Comparison of ENCODE assay signal across 1 cellular context in the genomic region with DNA sequence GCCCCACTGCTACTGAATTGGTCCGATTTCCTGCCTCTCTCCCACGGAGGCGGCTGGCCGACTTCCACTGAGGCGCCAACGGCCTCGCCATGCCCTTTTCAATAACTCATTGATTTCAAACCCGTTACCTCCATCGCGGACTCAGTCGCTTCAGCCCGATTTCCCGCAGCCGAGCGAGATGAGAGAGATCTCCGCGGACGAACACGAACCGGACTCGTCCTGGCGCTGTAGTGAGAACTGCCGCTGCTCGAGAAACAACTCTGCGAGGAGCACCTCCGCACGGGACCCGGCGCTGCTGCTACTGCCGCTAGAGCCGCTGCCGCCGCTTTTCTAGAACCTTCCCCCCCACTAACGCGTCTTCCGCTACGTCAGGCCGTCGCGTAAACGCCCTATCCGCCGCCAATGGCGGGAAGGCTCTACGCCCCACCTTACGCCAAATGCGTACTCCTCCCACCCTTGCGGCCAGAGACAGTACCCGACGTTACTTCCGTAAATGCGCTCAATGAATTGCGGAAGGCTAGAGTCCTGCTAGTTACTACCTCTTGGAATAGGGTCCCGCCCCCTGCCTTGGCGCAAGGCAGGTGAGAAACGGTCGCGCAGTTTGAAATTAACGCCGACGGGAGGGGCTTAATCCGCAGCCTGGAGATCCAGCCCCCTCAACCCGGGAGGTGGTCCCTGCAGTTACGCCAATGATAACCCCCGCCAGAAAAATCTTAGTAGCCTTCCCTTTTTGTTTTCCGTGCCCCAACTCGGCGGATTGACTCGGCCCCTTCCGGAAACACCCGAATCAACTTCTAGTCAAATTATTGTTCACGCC.
TF ChIP-seq lines count a peak whose summit lies in the region.

TSS of gene HNRNPA2B1 (minus strand) at position 303 of the 817 bp plus-strand sequence. CDS start at position 134, 169 bp downstream.

TF ChIP-seq in HepG2, 621 proteins besides CTCF, POLR2A, EP300 and RAD21 (continued from another document and continues in another):
- TF ChIP-seq, protein P1, sequence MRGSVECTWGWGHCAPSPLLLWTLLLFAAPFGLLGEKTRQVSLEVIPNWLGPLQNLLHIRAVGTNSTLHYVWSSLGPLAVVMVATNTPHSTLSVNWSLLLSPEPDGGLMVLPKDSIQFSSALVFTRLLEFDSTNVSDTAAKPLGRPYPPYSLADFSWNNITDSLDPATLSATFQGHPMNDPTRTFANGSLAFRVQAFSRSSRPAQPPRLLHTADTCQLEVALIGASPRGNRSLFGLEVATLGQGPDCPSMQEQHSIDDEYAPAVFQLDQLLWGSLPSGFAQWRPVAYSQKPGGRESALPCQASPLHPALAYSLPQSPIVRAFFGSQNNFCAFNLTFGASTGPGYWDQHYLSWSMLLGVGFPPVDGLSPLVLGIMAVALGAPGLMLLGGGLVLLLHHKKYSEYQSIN (CRISPR knock-in tag; IDR thresholded peaks at IDR 0.05; ENCODE audit: borderline replicate concordance) = no peak
- TF ChIP-seq, protein P2, sequence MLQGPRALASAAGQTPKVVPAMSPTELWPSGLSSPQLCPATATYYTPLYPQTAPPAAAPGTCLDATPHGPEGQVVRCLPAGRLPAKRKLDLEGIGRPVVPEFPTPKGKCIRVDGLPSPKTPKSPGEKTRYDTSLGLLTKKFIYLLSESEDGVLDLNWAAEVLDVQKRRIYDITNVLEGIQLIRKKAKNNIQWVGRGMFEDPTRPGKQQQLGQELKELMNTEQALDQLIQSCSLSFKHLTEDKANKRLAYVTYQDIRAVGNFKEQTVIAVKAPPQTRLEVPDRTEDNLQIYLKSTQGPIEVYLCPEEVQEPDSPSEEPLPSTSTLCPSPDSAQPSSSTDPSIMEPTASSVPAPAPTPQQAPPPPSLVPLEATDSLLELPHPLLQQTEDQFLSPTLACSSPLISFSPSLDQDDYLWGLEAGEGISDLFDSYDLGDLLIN (CRISPR knock-in tag; IDR thresholded peaks at IDR 0.05; ENCODE audit: borderline replicate concordance) = peak; percentile 69
- TF ChIP-seq ZNF580 (CRISPR knock-in tag; IDR thresholded peaks at IDR 0.05; ENCODE audit: borderline replicate concordance, low read depth) = peak; percentile 75; the same call in 1 of the 2 replicates
- no peak for TF ChIP-seq SIN3B (IDR thresholded peaks at IDR 0.05; ENCODE audit: low read length)
- no peak; the same call in 1 of the 2 replicates for TF ChIP-seq ETV6 (CRISPR knock-in tag; conservative IDR thresholded peaks at IDR 0.05)
- TF ChIP-seq NFRKB (IDR thresholded peaks at IDR 0.05) = no peak
- TF ChIP-seq ZFP1 (CRISPR knock-in tag; IDR thresholded peaks at IDR 0.05) = peak; percentile 64; the same call in 1 of the 2 replicates
- TF ChIP-seq JARID2 (CRISPR knock-in tag; IDR thresholded peaks at IDR 0.05; ENCODE audit: insufficient replicate concordance) = no peak
- peak; percentile 69 for TF ChIP-seq ZFY (CRISPR knock-in tag; IDR thresholded peaks at IDR 0.05)
- peak; percentile 82; the same call in 1 of the 2 replicates for TF ChIP-seq SMAD3 (CRISPR knock-in tag; IDR thresholded peaks at IDR 0.05)
- no peak for TF ChIP-seq PRMT3 (CRISPR knock-in tag; IDR thresholded peaks at IDR 0.05; ENCODE audit: borderline replicate concordance, low read depth)
- no peak for TF ChIP-seq ZNF234 (CRISPR knock-in tag; conservative IDR thresholded peaks at IDR 0.05)
- TF ChIP-seq CSRNP1 (CRISPR knock-in tag; IDR thresholded peaks at IDR 0.05) = peak; percentile 84
- TF ChIP-seq PRDM10 (CRISPR knock-in tag; IDR thresholded peaks at IDR 0.05; ENCODE audit: low read depth) = no peak; the same call in 1 of the 2 replicates
- TF ChIP-seq FUBP1 (CRISPR knock-in tag; IDR thresholded peaks at IDR 0.05; ENCODE audit: borderline replicate concordance) = no peak; the same call in 1 of the 2 replicates
- peak; percentile 63; the same call in 1 of the 2 replicates for TF ChIP-seq RXRB (CRISPR knock-in tag; IDR thresholded peaks at IDR 0.05; ENCODE audit: borderline replicate concordance)
- no peak for TF ChIP-seq ZNF646 (CRISPR knock-in tag; IDR thresholded peaks at IDR 0.05)
- TF ChIP-seq, protein P3, sequence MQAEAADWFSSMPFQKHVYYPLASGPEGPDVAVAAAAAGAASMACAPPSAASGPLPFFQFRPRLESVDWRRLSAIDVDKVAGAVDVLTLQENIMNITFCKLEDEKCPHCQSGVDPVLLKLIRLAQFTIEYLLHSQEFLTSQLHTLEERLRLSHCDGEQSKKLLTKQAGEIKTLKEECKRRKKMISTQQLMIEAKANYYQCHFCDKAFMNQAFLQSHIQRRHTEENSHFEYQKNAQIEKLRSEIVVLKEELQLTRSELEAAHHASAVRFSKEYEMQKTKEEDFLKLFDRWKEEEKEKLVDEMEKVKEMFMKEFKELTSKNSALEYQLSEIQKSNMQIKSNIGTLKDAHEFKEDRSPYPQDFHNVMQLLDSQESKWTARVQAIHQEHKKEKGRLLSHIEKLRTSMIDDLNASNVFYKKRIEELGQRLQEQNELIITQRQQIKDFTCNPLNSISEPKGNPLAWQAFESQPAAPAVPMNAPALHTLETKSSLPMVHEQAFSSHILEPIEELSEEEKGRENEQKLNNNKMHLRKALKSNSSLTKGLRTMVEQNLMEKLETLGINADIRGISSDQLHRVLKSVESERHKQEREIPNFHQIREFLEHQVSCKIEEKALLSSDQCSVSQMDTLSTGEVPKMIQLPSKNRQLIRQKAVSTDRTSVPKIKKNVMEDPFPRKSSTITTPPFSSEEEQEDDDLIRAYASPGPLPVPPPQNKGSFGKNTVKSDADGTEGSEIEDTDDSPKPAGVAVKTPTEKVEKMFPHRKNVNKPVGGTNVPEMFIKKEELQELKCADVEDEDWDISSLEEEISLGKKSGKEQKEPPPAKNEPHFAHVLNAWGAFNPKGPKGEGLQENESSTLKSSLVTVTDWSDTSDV (CRISPR knock-in tag; IDR thresholded peaks at IDR 0.05) = no peak
- TF ChIP-seq TBX2 (CRISPR knock-in tag; IDR thresholded peaks at IDR 0.05; ENCODE audit: borderline replicate concordance) = peak; percentile 83
- TF ChIP-seq, protein P4, sequence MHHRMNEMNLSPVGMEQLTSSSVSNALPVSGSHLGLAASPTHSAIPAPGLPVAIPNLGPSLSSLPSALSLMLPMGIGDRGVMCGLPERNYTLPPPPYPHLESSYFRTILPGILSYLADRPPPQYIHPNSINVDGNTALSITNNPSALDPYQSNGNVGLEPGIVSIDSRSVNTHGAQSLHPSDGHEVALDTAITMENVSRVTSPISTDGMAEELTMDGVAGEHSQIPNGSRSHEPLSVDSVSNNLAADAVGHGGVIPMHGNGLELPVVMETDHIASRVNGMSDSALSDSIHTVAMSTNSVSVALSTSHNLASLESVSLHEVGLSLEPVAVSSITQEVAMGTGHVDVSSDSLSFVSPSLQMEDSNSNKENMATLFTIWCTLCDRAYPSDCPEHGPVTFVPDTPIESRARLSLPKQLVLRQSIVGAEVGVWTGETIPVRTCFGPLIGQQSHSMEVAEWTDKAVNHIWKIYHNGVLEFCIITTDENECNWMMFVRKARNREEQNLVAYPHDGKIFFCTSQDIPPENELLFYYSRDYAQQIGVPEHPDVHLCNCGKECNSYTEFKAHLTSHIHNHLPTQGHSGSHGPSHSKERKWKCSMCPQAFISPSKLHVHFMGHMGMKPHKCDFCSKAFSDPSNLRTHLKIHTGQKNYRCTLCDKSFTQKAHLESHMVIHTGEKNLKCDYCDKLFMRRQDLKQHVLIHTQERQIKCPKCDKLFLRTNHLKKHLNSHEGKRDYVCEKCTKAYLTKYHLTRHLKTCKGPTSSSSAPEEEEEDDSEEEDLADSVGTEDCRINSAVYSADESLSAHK (CRISPR knock-in tag; IDR thresholded peaks at IDR 0.05; ENCODE audit: borderline replicate concordance) = no peak
- TF ChIP-seq ZNF253 (CRISPR knock-in tag; IDR thresholded peaks at IDR 0.05; ENCODE audit: borderline replicate concordance) = 0 out of 2 replicates have a peak, but pooled peaks have one; percentile 19
- no peak; the same call in 1 of the 2 replicates for TF ChIP-seq HNF4G (IDR thresholded peaks at IDR 0.05; ENCODE audit: borderline replicate concordance, low read depth, low read length)
- no peak for TF ChIP-seq HNF4G (CRISPR knock-in tag; IDR thresholded peaks at IDR 0.05; ENCODE audit: borderline replicate concordance, low read depth)
- TF ChIP-seq ZNF713 (CRISPR knock-in tag; IDR thresholded peaks at IDR 0.05) = 0 out of 2 replicates have a peak, but pooled peaks have one; percentile 74
- TF ChIP-seq SP5 (CRISPR knock-in tag; IDR thresholded peaks at IDR 0.05; ENCODE audit: borderline replicate concordance, low read depth) = peak; percentile 89
